In the genomic region with DNA sequence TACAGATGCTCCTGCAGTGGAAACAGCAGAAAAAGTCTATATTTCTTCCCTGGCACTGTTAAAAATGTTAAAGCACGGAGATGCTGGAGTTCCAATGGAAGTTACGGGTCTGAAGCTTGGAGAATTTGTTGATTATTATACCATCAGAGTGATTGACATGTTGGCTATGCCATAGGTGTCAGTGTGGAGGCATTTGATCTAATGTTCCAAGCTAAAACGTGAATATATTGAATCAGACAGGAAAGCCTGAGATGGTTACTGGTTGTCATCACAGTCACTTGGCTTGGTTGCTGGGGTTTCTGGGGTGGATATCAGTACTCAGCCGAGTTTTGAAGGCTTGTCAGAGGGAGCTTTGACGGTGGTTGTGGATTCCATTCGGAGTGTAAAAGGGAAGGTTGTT, we compare ENCODE assay signal across 6 cellular contexts.
"Had no signal": no experiment of that assay in that cellular context is flagged by ENCODE, and none has a peak within 500 bp of the region (broad histone marks: within the 10 kb centered on the region; RNA-seq: fewer than 3 reads in every experiment).

No MANE protein-coding gene starts in this region.

- DNase-seq: IMR-90, KBM-7, KG1 had no signal

- ATAC-seq: HepG2, K562 had no signal

- H3K27ac ChIP-seq: HL-60 had no signal

- H3K4me3 ChIP-seq: K562 had no signal
